8 cellular contexts compared by ENCODE assay signal in the genomic region with DNA sequence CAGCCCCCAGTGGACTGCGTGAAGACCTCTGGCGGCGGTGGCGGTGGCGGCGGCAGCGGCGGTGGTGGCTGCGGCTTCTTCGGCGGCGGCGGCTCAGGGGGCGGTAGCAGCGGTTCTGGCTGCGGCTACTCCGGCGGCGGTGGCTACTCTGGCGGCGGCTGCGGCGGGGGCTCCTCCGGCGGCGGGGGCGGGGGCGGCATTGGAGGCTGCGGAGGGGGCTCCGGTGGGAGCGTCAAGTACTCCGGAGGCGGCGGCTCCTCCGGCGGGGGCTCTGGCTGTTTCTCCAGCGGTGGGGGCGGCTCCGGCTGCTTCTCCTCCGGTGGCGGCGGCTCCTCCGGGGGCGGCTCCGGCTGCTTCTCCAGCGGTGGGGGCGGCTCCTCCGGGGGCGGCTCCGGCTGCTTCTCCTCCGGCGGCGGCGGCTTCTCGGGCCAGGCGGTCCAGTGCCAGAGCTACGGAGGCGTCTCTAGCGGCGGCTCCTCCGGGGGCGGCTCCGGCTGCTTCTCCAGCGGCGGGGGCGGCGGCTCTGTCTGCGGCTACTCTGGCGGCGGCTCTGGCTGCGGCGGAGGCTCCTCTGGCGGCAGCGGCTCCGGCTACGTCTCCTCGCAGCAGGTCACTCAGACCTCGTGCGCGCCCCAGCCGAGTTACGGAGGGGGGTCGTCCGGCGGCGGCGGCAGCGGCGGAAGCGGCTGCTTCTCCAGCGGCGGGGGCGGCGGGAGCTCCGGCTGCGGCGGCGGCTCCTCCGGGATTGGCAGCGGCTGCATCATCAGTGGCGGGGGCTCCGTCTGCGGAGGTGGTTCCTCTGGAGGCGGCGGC. TPM values are rescaled to one million over a fixed set of nuclear protein-coding genes. Genes with fewer than 3 reads are reported as not detected.
DNase-seq lines count a peak whose midpoint lies in the region; ATAC-seq and TF ChIP-seq lines count a peak whose summit lies in the region.

No MANE protein-coding gene starts in this region.

- H3K9ac ChIP-seq in MM.1S (ENCODE audit: low read length): no peak overlapping the region

- H3K4me3 ChIP-seq in MM.1S (ENCODE audit: low read length) (peak overlapping the region; percentile 55), iPS-11a (ENCODE audit: low read depth, low read length) (peak overlapping the region; percentile 28)

- peak overlapping the region; percentile 18; the same call in 1 of the 2 replicates for H2AFZ ChIP-seq in MM.1S (ENCODE audit: low read length)

- peak overlapping the region; percentile 80 for H3K4me2 ChIP-seq in MM.1S (ENCODE audit: low read depth, low read length)

- POLR2A ChIA-PET in activated naive CD8-positive, alpha-beta T cell treated with anti-CD3 and anti-CD28 coated beads, Interleukin-2, amount 10 ng/mL, durations not matched to agents 7 days and 5 days (lab: Charles Lee): no interaction called here

- H3K4me1 Mint-ChIP-seq in CD14-positive monocyte: peaks cover 19% of the 10 kb centered on the region
- peaks cover 10% of the 10 kb centered on the region for H3K4me1 Mint-ChIP-seq in activated naive CD8-positive, alpha-beta T cell treated with anti-CD3 and anti-CD28 coated beads, Interleukin-2, amount 10 ng/mL, durations not matched to agents 7 days and 5 days

- DNase-seq in CD14-positive monocyte (ENCODE audit: low spot score) (no peak), MM.1S (peak; percentile 34), NCI-H524 (lab: John Stamatoyannopoulos, UW) (no peak)
- peak; percentile 35 for DNase-seq in activated naive CD8-positive, alpha-beta T cell treated with anti-CD3 and anti-CD28 coated beads, Interleukin-2, amount 10 ng/mL, durations not matched to agents 7 days and 5 days
- peak; percentile 9 for DNase-seq in stimulated activated CD4-positive, alpha-beta T cell treated with anti-CD3 and anti-CD28 coated beads, Interleukin-4, amount 100 ng/mL, for 24 hours

- no peak for ATAC-seq in activated naive CD8-positive, alpha-beta T cell treated with anti-CD3 and anti-CD28 coated beads, Interleukin-2, amount 10 ng/mL, durations not matched to agents 7 days and 5 days (ENCODE audit: low read depth)
- ATAC-seq in GM18502 (IDR thresholded peaks at IDR 0.05; ENCODE audit: poor library complexity, unreplicated experiment) (no peak), GM18868 (IDR thresholded peaks at IDR 0.05; ENCODE audit: unreplicated experiment) (no peak)

- H4K20me1 ChIP-seq in MM.1S (ENCODE audit: insufficient read depth, low read length): no peaks in the 10 kb centered on the region

- peaks cover 0 to 15% (median 11%) of the 10 kb centered on the region in 7 donors for H3K9me3 Mint-ChIP-seq in CD14-positive monocyte
- no peaks in the 10 kb centered on the region for H3K9me3 Mint-ChIP-seq in activated naive CD8-positive, alpha-beta T cell treated with anti-CD3 and anti-CD28 coated beads, Interleukin-2, amount 10 ng/mL, durations not matched to agents 7 days and 5 days

- H3K79me2 ChIP-seq in MM.1S (ENCODE audit: low read length): no peaks in the 10 kb centered on the region

- H3K27ac ChIP-seq in MM.1S (ENCODE audit: low read length): no peak overlapping the region

- H3K27me3 ChIP-seq in MM.1S (replicated peaks; ENCODE audit: insufficient read depth, low read length): peaks cover 13% of the 10 kb centered on the region

- no peaks in the 10 kb centered on the region for H3K36me3 ChIP-seq in MM.1S (replicated peaks; ENCODE audit: insufficient read depth, low read length)

- H3K9me3 ChIP-seq in MM.1S (replicated peaks; ENCODE audit: insufficient read depth, low read length): no peaks in the 10 kb centered on the region

- H3K9me2 ChIP-seq in MM.1S (replicated peaks; ENCODE audit: insufficient read depth, low read length): no peaks in the 10 kb centered on the region

- H3K36me3 Mint-ChIP-seq in CD14-positive monocyte: peaks cover 0 to 12% of the 10 kb centered on the region in 2 donors
- no peaks in the 10 kb centered on the region for H3K36me3 Mint-ChIP-seq in activated naive CD8-positive, alpha-beta T cell treated with anti-CD3 and anti-CD28 coated beads, Interleukin-2, amount 10 ng/mL, durations not matched to agents 7 days and 5 days

- H3F3A ChIP-seq in MM.1S (ENCODE audit: insufficient read depth, low read length): peaks cover 6% of the 10 kb centered on the region; the same call in 1 of the 2 replicates

- H3K4me3 Mint-ChIP-seq in CD14-positive monocyte: peak overlapping the region; percentile 57 to 87
- H3K4me3 Mint-ChIP-seq in activated naive CD8-positive, alpha-beta T cell treated with anti-CD3 and anti-CD28 coated beads, Interleukin-2, amount 10 ng/mL, durations not matched to agents 7 days and 5 days: peak overlapping the region; percentile 37

- TF ChIP-seq CTCF in CD14-positive monocyte (IDR thresholded peaks at IDR 0.05) (no peak), MM.1S (IDR thresholded peaks at IDR 0.05; ENCODE audit: low read length) (no peak)

- peaks cover 24% of the 10 kb centered on the region for H3K4me1 ChIP-seq in MM.1S (ENCODE audit: low read length)

- peaks cover 51 to 84% (median 64%) of the 10 kb centered on the region in 3 donors for H3K27me3 Mint-ChIP-seq in CD14-positive monocyte (ENCODE audit: low read depth in 3 of 3)
- peaks cover 56% of the 10 kb centered on the region for H3K27me3 Mint-ChIP-seq in activated naive CD8-positive, alpha-beta T cell treated with anti-CD3 and anti-CD28 coated beads, Interleukin-2, amount 10 ng/mL, durations not matched to agents 7 days and 5 days

- intact Hi-C loops in CD14-positive monocyte (cut with micrococcal nuclease): no loop called here

- H3K27ac Mint-ChIP-seq in CD14-positive monocyte: no peak overlapping the region
- H3K27ac Mint-ChIP-seq in activated naive CD8-positive, alpha-beta T cell treated with anti-CD3 and anti-CD28 coated beads, Interleukin-2, amount 10 ng/mL, durations not matched to agents 7 days and 5 days: no peak overlapping the region

RNA-seq across cellular contexts. Expression of gene LORICRIN, which starts 1.7 kb away (rescaled TPM):
- not detected for polyA plus RNA-seq in CD14-positive monocyte
- total RNA-seq in activated naive CD8-positive, alpha-beta T cell treated with anti-CD3 and anti-CD28 coated beads, Interleukin-2, amount 10 ng/mL, durations not matched to agents 7 days and 5 days: not detected

RNA-seq across cellular contexts. Expression of gene PRR9, which starts 43.8 kb away (rescaled TPM):
- not detected for polyA plus RNA-seq in CD14-positive monocyte
- total RNA-seq in activated naive CD8-positive, alpha-beta T cell treated with anti-CD3 and anti-CD28 coated beads, Interleukin-2, amount 10 ng/mL, durations not matched to agents 7 days and 5 days: not detected

RNA-seq across cellular contexts. Expression of gene PGLYRP3, which starts 51.6 kb away (rescaled TPM):
- polyA plus RNA-seq in CD14-positive monocyte: not detected
- not detected for total RNA-seq in activated naive CD8-positive, alpha-beta T cell treated with anti-CD3 and anti-CD28 coated beads, Interleukin-2, amount 10 ng/mL, durations not matched to agents 7 days and 5 days

RNA-seq across cellular contexts. Expression of gene LELP1, which starts 58.0 kb away (rescaled TPM):
- not detected for polyA plus RNA-seq in CD14-positive monocyte
- total RNA-seq in activated naive CD8-positive, alpha-beta T cell treated with anti-CD3 and anti-CD28 coated beads, Interleukin-2, amount 10 ng/mL, durations not matched to agents 7 days and 5 days: not detected

Comparison
In these comparisons a context has a peak if more than half of its experiments do, and no peak if none do; other contexts are left out.
1. DNase-seq: peak in MM.1S (single experiment), activated naive CD8-positive, alpha-beta T cell treated with anti-CD3 and anti-CD28 coated beads, Interleukin-2, amount 10 ng/mL, durations not matched to agents 7 days and 5 days (single experiment) and stimulated activated CD4-positive, alpha-beta T cell treated with anti-CD3 and anti-CD28 coated beads, Interleukin-4, amount 100 ng/mL, for 24 hours (single experiment); none in CD14-positive monocyte (single experiment) and NCI-H524 (0 of 2).